ENCODE assay signal across 26 cellular contexts in genomic region chr4:185625503-185625902, GRCh38.
"Had no signal": no experiment of that assay in that cellular context is flagged by ENCODE, and none has a peak within 500 bp of the region (broad histone marks: within the 10 kb centered on the region; RNA-seq: fewer than 3 reads in every experiment).

No MANE protein-coding gene starts in this region.

- H3K27ac ChIP-seq: breast epithelium, epithelial cell of prostate, gastroesophageal sphincter had no signal

- H3K36me3 ChIP-seq: breast epithelium had no signal

- H3K9me3 ChIP-seq: breast epithelium, gastroesophageal sphincter, tibial artery had no signal

- H3K4me3 ChIP-seq: breast epithelium, coronary artery, gastroesophageal sphincter, tibial artery had no signal

- DNase-seq: activated B cell treated with CpG ODN at 0.5 μM for 24 hours; activated CD4-positive, alpha-beta T cell treated with anti-CD3 and anti-CD28 coated beads for 36 hours; activated CD4-positive, alpha-beta T cell treated with anti-CD3 and anti-CD28 coated beads, Interleukin-2, amount 50 U/mL, for 4 hours; activated CD8-positive, alpha-beta memory T cell treated with anti-CD3 and anti-CD28 coated beads for 24 hours; activated CD8-positive, alpha-beta memory T cell treated with anti-CD3 and anti-CD28 coated beads, Interleukin-2, amount 50 U/mL, for 4 hours; activated naive CD4-positive, alpha-beta T cell treated with Interleukin-2 at 50 U/mL for 16 hours; activated naive CD8-positive, alpha-beta T cell treated with anti-CD3 and anti-CD28 coated beads for 36 hours; activated T-cell treated with anti-CD3 and anti-CD28 coated beads, Interleukin-2, amount 50 U/mL, for 4 hours; amniotic stem cell; cerebellar nuclear complex; endodermal cell; head of caudate nucleus; hypothalamus; islet precursor cell; left colon; midbrain; natural killer cell; retina; stimulated activated CD4-positive, alpha-beta T cell treated with anti-CD3 and anti-CD28 coated beads, Interleukin-12 subunit alpha, Interleukin-12 subunit beta, amount 100 ng/mL, for 4 hours; stimulated activated naive CD8-positive, alpha-beta T cell treated with anti-CD3 and anti-CD28 coated beads, Interleukin-15, amount 100 ng/mL, for 72 hours; T-helper 17 cell; tibial artery had no signal

- H3K4me1 ChIP-seq: breast epithelium, gastroesophageal sphincter had no signal

- H3K27me3 ChIP-seq: breast epithelium, gastroesophageal sphincter, tibial artery had no signal
